ENCODE assay signal across 21 cellular contexts in genomic region chr3:83941990-83942710, GRCh38.
"Had no signal": no experiment of that assay in that cellular context is flagged by ENCODE, and none has a peak within 500 bp of the region (broad histone marks: within the 10 kb centered on the region; RNA-seq: fewer than 3 reads in every experiment).

No MANE protein-coding gene starts in this region.

- DNase-seq: colonic mucosa; dermis blood vessel endothelial cell; esophagus squamous epithelium; foreskin keratinocyte; head of caudate nucleus; kidney; left cardiac atrium; left ventricle myocardium superior; mesendoderm; naive B cell; sigmoid colon; stimulated activated CD4-positive, alpha-beta T cell treated with anti-CD3 and anti-CD28 coated beads, Interleukin-4, amount 100 ng/mL, for 1 hour; stimulated activated CD8-positive, alpha-beta memory T cell treated with anti-CD3 and anti-CD28 coated beads, Interleukin-4, amount 100 ng/mL, for 48 hours; stimulated activated naive CD8-positive, alpha-beta T cell treated with anti-CD3 and anti-CD28 coated beads, Interleukin-15, Interleukin-2, amounts not matched to agents 100 U/mL and 50 U/mL, for 24 hours; upper lobe of right lung had no signal

- FAIRE-seq: kidney had no signal

- H3K36me3 ChIP-seq: colonic mucosa, esophagus squamous epithelium, sigmoid colon, tibial nerve, upper lobe of right lung, vagina had no signal

- H3K4me2 ChIP-seq: hepatocyte, smooth muscle cell had no signal

- H3K27me3 ChIP-seq: colonic mucosa, esophagus squamous epithelium, foreskin keratinocyte, hepatocyte, sigmoid colon, tibial nerve, upper lobe of right lung, vagina had no signal

- ATAC-seq: foreskin keratinocyte; left ventricle myocardium superior; stimulated activated effector memory CD8-positive, alpha-beta T cell treated with anti-CD3 and anti-CD28 coated beads, Interleukin-12 subunit alpha, Interleukin-12 subunit beta, amount 100 ng/mL, for 72 hours; stimulated activated naive CD8-positive, alpha-beta T cell treated with anti-CD3 and anti-CD28 coated beads, Interleukin-15, Interleukin-2, amounts not matched to agents 100 U/mL and 50 U/mL, for 24 hours; upper lobe of right lung had no signal

- H3K4me3 ChIP-seq: colonic mucosa, esophagus squamous epithelium, hepatocyte, lung, sigmoid colon, smooth muscle cell, tibial nerve, upper lobe of right lung, vagina had no signal

- H2AFZ ChIP-seq: hepatocyte had no signal

- H3K9me3 ChIP-seq: colonic mucosa, sigmoid colon, upper lobe of right lung, vagina had no signal

- H3K27ac ChIP-seq: colonic mucosa, esophagus squamous epithelium, foreskin keratinocyte, hepatocyte, sigmoid colon, tibial nerve, upper lobe of right lung, vagina had no signal

- H3K79me2 ChIP-seq: hepatocyte had no signal

- H3K4me1 ChIP-seq: colonic mucosa, esophagus squamous epithelium, sigmoid colon, tibial nerve, upper lobe of right lung, vagina had no signal
